ENCODE assay signal across 15 cellular contexts in the genomic region with DNA sequence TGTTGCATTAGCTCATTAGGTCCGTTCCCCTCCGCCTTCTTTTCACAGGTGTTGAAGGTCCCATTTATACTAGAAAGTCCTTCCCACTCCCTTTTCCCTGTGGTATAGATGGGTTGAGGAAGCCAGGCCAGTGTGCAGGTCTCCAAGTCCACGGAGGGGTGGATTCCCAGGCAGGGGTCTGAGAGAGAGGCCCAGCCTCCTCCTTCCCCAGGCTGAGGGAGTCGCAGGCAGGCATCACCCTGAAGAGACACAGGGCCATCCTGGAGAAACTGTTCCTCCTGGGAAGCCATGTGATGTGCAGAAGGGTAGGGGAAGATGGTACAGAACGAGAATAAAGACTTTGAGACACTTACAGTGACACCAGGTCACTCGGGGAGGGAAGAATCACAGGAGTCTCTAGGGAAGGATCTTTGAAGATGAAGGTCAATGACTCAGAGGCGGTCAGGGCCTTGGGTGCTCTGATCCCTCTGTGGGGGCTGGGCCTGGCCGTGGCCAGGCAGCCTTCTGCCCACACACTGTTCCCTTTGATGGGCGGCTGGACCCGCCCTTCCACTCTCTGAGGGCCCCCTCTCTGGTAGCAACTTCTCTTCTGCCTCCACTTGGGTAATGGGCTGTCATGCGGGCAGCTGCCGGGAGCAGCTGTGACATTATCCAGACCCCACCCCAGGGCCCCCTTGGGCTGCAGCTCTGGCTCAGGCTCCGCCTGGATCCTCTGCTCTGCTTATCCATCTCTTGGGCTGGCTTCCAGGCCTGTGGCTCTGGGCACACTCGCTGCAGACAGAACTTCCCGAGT. TPM values are rescaled to one million over a fixed set of nuclear protein-coding genes. Genes with fewer than 3 reads are reported as not detected.
DNase-seq lines count a peak whose midpoint lies in the region; ATAC-seq, FAIRE-seq and TF ChIP-seq lines count a peak whose summit lies in the region.
"Had no signal": no experiment of that assay in that cellular context is flagged by ENCODE, and none has a peak within 500 bp of the region (broad histone marks: within the 10 kb centered on the region; RNA-seq: fewer than 3 reads in every experiment).

No MANE protein-coding gene starts in this region.

- intact Hi-C loops in GM12878 (cut with micrococcal nuclease; ENCODE audit: unreplicated experiment) = no loop called here
- intact Hi-C loops in right lobe of liver (cut with DNase I) = no loop called here
- intact Hi-C loops in prostate gland (cut with DNase I) = no loop called here

- H4K20me1 ChIP-seq in GM12878 (ENCODE audit: control insufficient read depth, insufficient read depth) = no peaks in the 10 kb centered on the region

- no peak overlapping the region for H3K4me3 ChIP-seq in GM12878
- H3K4me3 ChIP-seq in right lobe of liver = no peak overlapping the region
- no peak overlapping the region for H3K4me3 ChIP-seq in prostate gland

- no peak for TF ChIP-seq RAD21 in GM12878 (IDR thresholded peaks at IDR 0.05; ENCODE audit: insufficient read depth, low read depth, low read length)

- H3K4me1 ChIP-seq in GM12878 (ENCODE audit: control insufficient read depth, insufficient read depth, low read length) = no peaks in the 10 kb centered on the region
- H3K4me1 ChIP-seq in right lobe of liver = no peaks in the 10 kb centered on the region
- no peaks in the 10 kb centered on the region for H3K4me1 ChIP-seq in prostate gland (replicated peaks)
- H3K4me1 ChIP-seq in foreskin keratinocyte = peaks cover 8% of the 10 kb centered on the region
- H3K4me1 ChIP-seq: parathyroid adenoma had no signal

- H3K27ac ChIP-seq in GM12878 (ENCODE audit: control insufficient read depth, insufficient read depth) (no peak overlapping the region), right lobe of liver (no peak overlapping the region), prostate gland (no peak overlapping the region), foreskin keratinocyte (no peak overlapping the region)
- H3K27ac ChIP-seq: parathyroid adenoma had no signal

- no peaks in the 10 kb centered on the region for H3K9me3 ChIP-seq in GM12878 (replicated peaks; ENCODE audit: control insufficient read depth, insufficient read depth, low read length)
- no peaks in the 10 kb centered on the region for H3K9me3 ChIP-seq in right lobe of liver
- H3K9me3 ChIP-seq in prostate gland = no peaks in the 10 kb centered on the region

- peaks cover 5 to 10% of the 10 kb centered on the region in 2 donors for H3K4me1 Mint-ChIP-seq in stimulated activated naive B cell treated with anti-CD40 and anti-IgM and Interleukin-4, amounts not matched to agents 10 μg/mL and 1 μg/mL and 100 μg/mL, for 72 hours

- H3K4me2 ChIP-seq in GM12878 (ENCODE audit: control insufficient read depth, insufficient read depth) = no peak overlapping the region

- RAD21 ChIA-PET in GM12878 (lab: Charles Lee; ENCODE audit: unreplicated experiment) = no interaction called here

- no peak overlapping the region for H3K9ac ChIP-seq in GM12878 (ENCODE audit: control insufficient read depth, insufficient read depth, low read length)
- H3K9ac ChIP-seq: parathyroid adenoma had no signal

- TF ChIP-seq POLR2A in GM12878 (IDR thresholded peaks at IDR 0.05; ENCODE audit: low read depth, low read length) (no peak), right lobe of liver (IDR thresholded peaks at IDR 0.05) (no peak), prostate gland (IDR thresholded peaks at IDR 0.05) (no peak)

- no peaks in the 10 kb centered on the region for H3K79me2 ChIP-seq in GM12878 (ENCODE audit: control insufficient read depth, insufficient read depth, low read length)
- H3K79me2 ChIP-seq: parathyroid adenoma had no signal

- no peak for FAIRE-seq in GM12878 (lab: Jason Lieb, UNC)

- CTCF ChIA-PET in GM12878 (lab: Yijun Ruan, JAX) = no interaction called here

- POLR2A ChIA-PET in GM12878 (lab: Charles Lee) = no interaction called here

- ATAC-seq in GM12878 (peak; percentile 51), right lobe of liver (peak in 3 of 4 donors; percentile 24 to 36 (median 32)), foreskin keratinocyte (no peak), HG02840 (IDR thresholded peaks at IDR 0.05; ENCODE audit: low FRiP score, unreplicated experiment) (no peak)
- peak; percentile 73 to 74 for ATAC-seq in stimulated activated naive B cell treated with anti-CD40 and anti-IgM and Interleukin-4, amounts not matched to agents 10 μg/mL and 1 μg/mL and 100 μg/mL, for 72 hours (replicated peaks)
- ATAC-seq: effector memory CD8-positive, alpha-beta T cell had no signal

- H3K4me3 Mint-ChIP-seq in stimulated activated naive B cell treated with anti-CD40 and anti-IgM and Interleukin-4, amounts not matched to agents 10 μg/mL and 1 μg/mL and 100 μg/mL, for 72 hours = no peak overlapping the region
- H3K4me3 Mint-ChIP-seq: CD4-positive, alpha-beta T cell; effector memory CD8-positive, alpha-beta T cell had no signal

- H3K27ac Mint-ChIP-seq in stimulated activated naive B cell treated with anti-CD40 and anti-IgM and Interleukin-4, amounts not matched to agents 10 μg/mL and 1 μg/mL and 100 μg/mL, for 72 hours = no peak overlapping the region
- H3K27ac Mint-ChIP-seq: activated T-helper 2 cell treated with anti-CD3 and anti-CD28 coated beads, Interferon-gamma antibody, Interleukin-2, Interleukin-4, amounts not matched to agents 10 μg/mL and 5 μg/mL and 100 μg/mL, durations not matched to agents 14 hours and 24 hours and 36 hours; CD4-positive, alpha-beta T cell; effector memory CD8-positive, alpha-beta T cell had no signal

- TF ChIP-seq CTCF in GM12878 (IDR thresholded peaks at IDR 0.05 in 2 of 3, conservative IDR thresholded peaks at IDR 0.05 in 1 of 3; ENCODE audit: control insufficient read depth in 2 of 3, extremely low read depth in 1 of 3, insufficient read depth in 1 of 3, low read depth in 3 of 3, low read length in 3 of 3) = no peak
- TF ChIP-seq CTCF in right lobe of liver (IDR thresholded peaks at IDR 0.05) = no peak
- no peak for TF ChIP-seq CTCF in prostate gland (IDR thresholded peaks at IDR 0.05)
- TF ChIP-seq CTCF in foreskin keratinocyte (conservative IDR thresholded peaks at IDR 0.05) = no peak

- SMC1A ChIA-PET in GM12878 (lab: Charles Lee; ENCODE audit: uncharacterized antibody, unreplicated experiment) = interaction anchor here (0.6 kb wide), 1 partner anchor 626 kb away, joined by 3 read pairs; no protein-coding TSS in a partner anchor

- TF ChIP-seq EP300 in GM12878 (IDR thresholded peaks at IDR 0.05; ENCODE audit: borderline replicate concordance in 1 of 2, control insufficient read depth in 1 of 2, low read depth in 2 of 2, low read length in 2 of 2) = no peak

- H3K27me3 Mint-ChIP-seq in stimulated activated naive B cell treated with anti-CD40 and anti-IgM and Interleukin-4, amounts not matched to agents 10 μg/mL and 1 μg/mL and 100 μg/mL, for 72 hours = peaks cover 0 to 2% of the 10 kb centered on the region in 2 donors

- DNase-seq in HT-29 (ENCODE audit: low spot score) (peak; percentile 19), GM12878 (ENCODE audit: low read depth, low spot score) (no peak), right lobe of liver (no peak), prostate gland (ENCODE audit: low spot score) (no peak), cerebellum (ENCODE audit: low spot score) (no peak), foreskin keratinocyte (no peak)
- no peak for DNase-seq in stimulated activated naive B cell treated with anti-CD40 and anti-IgM and Interleukin-4, amounts not matched to agents 10 μg/mL and 1 μg/mL and 100 μg/mL, for 72 hours
- DNase-seq: activated CD4-positive, alpha-beta T cell treated with anti-CD3 and anti-CD28 coated beads, Interleukin-2, amount 50 U/mL, for 1 hour; CD4-positive, alpha-beta T cell; effector memory CD8-positive, alpha-beta T cell; MM.1S; T-helper 2 cell had no signal

- in situ Hi-C loops in GM12878 (cut with MboI) = no loop called here

- H3K36me3 Mint-ChIP-seq in stimulated activated naive B cell treated with anti-CD40 and anti-IgM and Interleukin-4, amounts not matched to agents 10 μg/mL and 1 μg/mL and 100 μg/mL, for 72 hours = no peaks in the 10 kb centered on the region

- 33% methylated on average over 15 of the region's 15 CpGs for WGBS in GM12878 (ENCODE audit: insufficient coverage, insufficient replicate concordance, low lambda C conversion rate, missing lambda C conversion rate)
- 80% methylated on average over 4 of the region's 15 CpGs for WGBS in right lobe of liver (ENCODE audit: insufficient coverage, low coverage, low lambda C conversion rate, missing lambda C conversion rate)
- 76% methylated on average over 15 of the region's 15 CpGs for WGBS in prostate gland

- H3K9me3 Mint-ChIP-seq in stimulated activated naive B cell treated with anti-CD40 and anti-IgM and Interleukin-4, amounts not matched to agents 10 μg/mL and 1 μg/mL and 100 μg/mL, for 72 hours = no peaks in the 10 kb centered on the region
- H3K9me3 Mint-ChIP-seq: activated T-helper 2 cell treated with anti-CD3 and anti-CD28 coated beads, Interferon-gamma antibody, Interleukin-2, Interleukin-4, amounts not matched to agents 10 μg/mL and 5 μg/mL and 100 μg/mL, durations not matched to agents 14 hours and 24 hours and 36 hours; CD4-positive, alpha-beta T cell; effector memory CD8-positive, alpha-beta T cell had no signal

- H2AFZ ChIP-seq in GM12878 (ENCODE audit: control insufficient read depth, low read depth, low read length) = no peak overlapping the region
- H2AFZ ChIP-seq: parathyroid adenoma had no signal

- H3K36me3 ChIP-seq in GM12878 (ENCODE audit: control insufficient read depth in 2 of 2, insufficient read depth in 2 of 2, low read length in 1 of 2) = no peaks in the 10 kb centered on the region
- no peaks in the 10 kb centered on the region for H3K36me3 ChIP-seq in right lobe of liver
- H3K36me3 ChIP-seq in prostate gland = no peaks in the 10 kb centered on the region

- H3K27me3 ChIP-seq in GM12878 (replicated peaks in 1 of 2; ENCODE audit: control insufficient read depth in 2 of 2, insufficient read depth in 2 of 2, low read length in 1 of 2) (no peaks in the 10 kb centered on the region; a peak in 1 of 4 replicates), right lobe of liver (no peaks in the 10 kb centered on the region), prostate gland (replicated peaks; ENCODE audit: insufficient read depth) (no peaks in the 10 kb centered on the region), foreskin keratinocyte (no peaks in the 10 kb centered on the region)

- no TSS peak for BruUV-seq in GM12878 (replicated peaks; lab: Mats Ljungman, UMichigan)

RNA-seq across cellular contexts. Expression of gene RHOB, which starts 45.1 kb away (rescaled TPM):
- 702 and 712 TPM in 2 replicates for total RNA-seq in HT-29 (2014; rRNA removed; shearing (Covaris generic))
- 10.4 and 10.5 TPM in 2 replicates for total RNA-seq in GM12878 (2013; cell fraction: nucleolus; rRNA removed)
- 4.1 and 4.8 TPM in 2 replicates for total RNA-seq in GM12878 (2014; rRNA removed)
- 1.0 and 1.2 TPM in 2 replicates for total RNA-seq in GM12878 (2014; rRNA removed; fragmentation: Illumina TruSeq; extraction: Trizol)
- 4.0 and 4.5 TPM in 2 replicates for total RNA-seq in GM12878 (2021)
- polyA plus RNA-seq in GM12878 (2011; ENCODE audit: low read depth) = 3.6 TPM
- polyA plus RNA-seq in GM12878 (2011; rRNA removed) = 1.1 and 1.8 TPM in 2 replicates
- 1.2 and 1.7 TPM in 2 replicates for polyA plus RNA-seq in GM12878 (2011; cell fraction: cytosol; rRNA removed)
- polyA plus RNA-seq in GM12878 (2011; cell fraction: nucleus; rRNA removed) = 2.7 and 2.9 TPM in 2 replicates
- 5.2 and 5.6 TPM in 2 replicates for polyA plus RNA-seq in GM12878 (2012)
- polyA plus RNA-seq in GM12878 (2014; fragmentation: Illumina TruSeq; extraction: Trizol) = 0.73 and 1.2 TPM in 2 replicates
- under 1 TPM; 0.03 to 0.35 TPM for polyA plus RNA-seq in GM12878 (2014; fragmentation: Nextera tagmentation; extraction: Ambion mirVana)
- polyA plus RNA-seq in GM12878 (2014; rRNA removed) = 2.8 and 3.0 TPM in 2 replicates
- polyA plus RNA-seq in GM12878 (2016; fragmentation: Nextera tagmentation; extraction: Ambion mirVana) = under 1 TPM; 0.45 to 0.87 TPM
- 0.44 and 1.1 TPM in 2 replicates for polyA minus RNA-seq in GM12878 (2011; rRNA and poly(A)+ RNA removed)
- 7.8 and 8.4 TPM in 2 replicates for polyA minus RNA-seq in GM12878 (2011; cell fraction: cytosol; rRNA and poly(A)+ RNA removed)
- 5.2 and 8.0 TPM in 2 replicates for polyA minus RNA-seq in GM12878 (2011; cell fraction: nucleus; rRNA and poly(A)+ RNA removed)
- 100 to 1,000 TPM; 185 to 656 (median 388) TPM for total RNA-seq in right lobe of liver
- total RNA-seq in prostate gland = 100 to 1,000 TPM; 391 to 554 TPM
- 123 TPM for total RNA-seq in cerebellum
- 46.8 and 64.3 TPM in 2 replicates for total RNA-seq in foreskin keratinocyte
- 31.0 and 40.3 TPM in 2 replicates for polyA plus RNA-seq in foreskin keratinocyte

Comparison
In these comparisons a context has a peak if more than half of its experiments do, and no peak if none do; other contexts are left out.
1. ATAC-seq: peak in GM12878 (single experiment), right lobe of liver (3 of 4) and stimulated activated naive B cell treated with anti-CD40 and anti-IgM and Interleukin-4, amounts not matched to agents 10 μg/mL and 1 μg/mL and 100 μg/mL, for 72 hours (2 of 2); none in foreskin keratinocyte (single experiment) and HG02840 (single experiment).